8 cellular contexts compared by ENCODE assay signal in the genomic region with DNA sequence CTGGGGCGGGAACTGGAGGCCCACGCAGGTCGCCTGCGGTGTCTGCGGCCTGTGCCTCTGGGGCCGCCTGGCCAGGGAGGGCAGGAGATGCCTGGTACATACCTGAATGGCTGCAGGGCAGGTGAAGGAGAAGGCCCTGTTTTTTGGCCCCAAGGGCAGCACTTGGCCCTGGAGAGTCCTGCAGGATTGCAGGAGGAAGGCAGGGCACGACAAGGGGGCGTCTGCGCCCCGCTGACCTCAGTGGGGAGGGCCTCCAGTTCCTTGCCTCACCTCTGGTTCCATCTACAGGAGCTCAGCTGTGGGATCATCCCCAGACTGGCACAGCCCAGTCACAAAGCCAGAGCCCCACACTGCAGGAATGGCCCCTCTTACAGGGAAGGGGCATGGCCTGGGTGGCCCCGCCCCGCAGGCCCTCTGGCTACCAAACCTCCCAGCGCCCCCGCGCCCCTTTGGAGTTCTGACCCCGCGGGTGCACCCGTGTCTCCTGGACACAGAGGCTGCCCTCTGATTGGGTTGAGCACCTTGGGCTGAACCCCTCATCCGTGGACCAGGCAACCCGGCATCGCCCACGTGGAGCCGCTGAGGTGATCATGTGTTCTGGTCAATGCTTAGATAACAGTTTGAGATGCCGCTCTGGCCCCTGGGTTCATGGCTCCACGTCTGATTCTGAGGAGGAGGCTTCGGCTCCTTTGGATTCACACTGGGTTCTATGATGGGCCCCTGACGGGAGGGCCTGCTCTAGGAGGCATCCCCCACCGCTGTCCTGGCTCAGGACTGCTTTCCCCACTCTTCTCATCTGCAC. TPM values are rescaled to one million over a fixed set of nuclear protein-coding genes. Genes with fewer than 3 reads are reported as not detected.
DNase-seq lines count a peak whose midpoint lies in the region; ATAC-seq, FAIRE-seq and TF ChIP-seq lines count a peak whose summit lies in the region.

No MANE protein-coding gene starts in this region.

- H3K4me3 Mint-ChIP-seq in CD8-positive, alpha-beta memory T cell: peak overlapping the region; percentile 84 to 92 (median 89)
- H3K4me3 Mint-ChIP-seq in activated naive CD4-positive, alpha-beta T cell treated with anti-CD3 and anti-CD28 coated beads, Interleukin-2, amount 10 ng/mL, durations not matched to agents 7 days and 5 days: peak overlapping the region; percentile 80

- H4K20me1 ChIP-seq in keratinocyte (ENCODE audit: control insufficient read depth, extremely low read depth, insufficient read depth, low read length): no peaks in the 10 kb centered on the region

- peak in 1 of 5 donors; percentile 27 for DNase-seq in CD8-positive, alpha-beta memory T cell
- DNase-seq in activated naive CD4-positive, alpha-beta T cell treated with anti-CD3 and anti-CD28 coated beads, Interleukin-2, amount 10 ng/mL, durations not matched to agents 7 days and 5 days: peak; percentile 34
- no peak for DNase-seq in keratinocyte (ENCODE audit: low read depth, low spot score)
- no peak for DNase-seq in substantia nigra (lab: John Stamatoyannopoulos, UW)
- no peak for DNase-seq in AG08395 (ENCODE audit: low spot score)
- DNase-seq in GDM1 (lab: John Stamatoyannopoulos, UW): no peak

- no peak overlapping the region for H2AFZ ChIP-seq in keratinocyte (ENCODE audit: control insufficient read depth, low read length)

- TF ChIP-seq CTCF in keratinocyte (optimal IDR thresholded peaks at IDR 0.05 in 1 of 3, IDR thresholded peaks at IDR 0.05 in 1 of 3, conservative IDR thresholded peaks at IDR 0.05 in 1 of 3; ENCODE audit: extremely low read depth in 1 of 3, insufficient read depth in 2 of 3, low read length in 3 of 3): no peak

- peak overlapping the region; percentile 77 for H3K9ac ChIP-seq in keratinocyte (ENCODE audit: control insufficient read depth, extremely low read depth, insufficient read depth, low read length)

- peaks cover 0 to under 1% of the 10 kb centered on the region in 2 donors for H3K27me3 Mint-ChIP-seq in CD8-positive, alpha-beta memory T cell
- H3K27me3 Mint-ChIP-seq in activated naive CD4-positive, alpha-beta T cell treated with anti-CD3 and anti-CD28 coated beads, Interleukin-2, amount 10 ng/mL, durations not matched to agents 7 days and 5 days: no peaks in the 10 kb centered on the region

- H3K9me1 ChIP-seq in keratinocyte (ENCODE audit: control insufficient read depth, extremely low read depth, insufficient read depth, low read length): no peaks in the 10 kb centered on the region

- H3K9me3 Mint-ChIP-seq in CD8-positive, alpha-beta memory T cell: no peaks in the 10 kb centered on the region
- H3K9me3 Mint-ChIP-seq in activated naive CD4-positive, alpha-beta T cell treated with anti-CD3 and anti-CD28 coated beads, Interleukin-2, amount 10 ng/mL, durations not matched to agents 7 days and 5 days: no peaks in the 10 kb centered on the region

- no peak for TF ChIP-seq RAD21 in Ishikawa (IDR thresholded peaks at IDR 0.05; ENCODE audit: low read depth)

- peaks cover 30 to 58% (median 30%) of the 10 kb centered on the region in 3 donors for H3K4me1 Mint-ChIP-seq in CD8-positive, alpha-beta memory T cell
- peaks cover 51% of the 10 kb centered on the region for H3K4me1 Mint-ChIP-seq in activated naive CD4-positive, alpha-beta T cell treated with anti-CD3 and anti-CD28 coated beads, Interleukin-2, amount 10 ng/mL, durations not matched to agents 7 days and 5 days

- peak overlapping the region; percentile 78 for H3K4me3 ChIP-seq in CD8-positive, alpha-beta memory T cell (ENCODE audit: low read length)
- peak overlapping the region; percentile 68 to 75 (median 73) for H3K4me3 ChIP-seq in keratinocyte (ENCODE audit: control insufficient read depth in 2 of 3, extremely low read depth in 1 of 3, insufficient read depth in 2 of 3, low read depth in 1 of 3, low read length in 3 of 3)

- dilution Hi-C loops in keratinocyte (cut with MboI; ENCODE audit: extremely low pct_ligation_motif_present, low sequenced_read_pairs): loop anchor here (25.0 kb wide), 1 partner anchor 999 kb away; no protein-coding TSS in a partner anchor

- H3K9me3 ChIP-seq in CD8-positive, alpha-beta memory T cell (ENCODE audit: low read length): no peaks in the 10 kb centered on the region
- H3K9me3 ChIP-seq in keratinocyte (ENCODE audit: control insufficient read depth, low read depth, low read length): no peaks in the 10 kb centered on the region

- no peak for TF ChIP-seq EP300 in Ishikawa (IDR thresholded peaks at IDR 0.05; ENCODE audit: borderline replicate concordance)

- POLR2A ChIA-PET in CD8-positive, alpha-beta memory T cell (lab: Charles Lee): interaction anchor here (1.0 to 2.5 kb wide), 6 partner anchors 22 to 142 kb away, joined by 3 to 20 read pairs (median 6); a partner anchor contains a TSS

- peaks cover 55% of the 10 kb centered on the region for H3K4me1 ChIP-seq in CD8-positive, alpha-beta memory T cell (ENCODE audit: insufficient read depth, low read length)
- peaks cover 36% of the 10 kb centered on the region for H3K4me1 ChIP-seq in keratinocyte (ENCODE audit: control insufficient read depth, extremely low read depth, insufficient read depth, low read length)

- no peaks in the 10 kb centered on the region for H3K36me3 ChIP-seq in CD8-positive, alpha-beta memory T cell (ENCODE audit: insufficient read depth, low read length)
- peaks cover 2 to 4% of the 10 kb centered on the region in 2 experiments for H3K36me3 ChIP-seq in keratinocyte (ENCODE audit: control insufficient read depth in 2 of 2, extremely low read depth in 1 of 2, insufficient read depth in 2 of 2, low read length in 2 of 2)

- ATAC-seq in HG03039 (IDR thresholded peaks at IDR 0.05; ENCODE audit: unreplicated experiment): no peak

- peaks cover 9% of the 10 kb centered on the region for H3K79me2 ChIP-seq in keratinocyte (ENCODE audit: control insufficient read depth, insufficient read depth, low read length)

- H3K27ac ChIP-seq in CD8-positive, alpha-beta memory T cell (ENCODE audit: low read depth, low read length): peak overlapping the region; percentile 90
- H3K27ac ChIP-seq in keratinocyte (ENCODE audit: control insufficient read depth, insufficient read depth, low read length): peak overlapping the region; percentile 56
- peak overlapping the region; percentile 74 for H3K27ac ChIP-seq in substantia nigra (ENCODE audit: low read depth, low read length, poor library complexity, severe bottlenecking)

- CTCF ChIA-PET in CD8-positive, alpha-beta memory T cell (lab: Charles Lee): interaction anchor here (1.0 to 4.4 kb wide), 7 partner anchors 110 to 373 kb away, joined by 4 to 49 read pairs (median 6); a partner anchor contains a TSS
- CTCF ChIA-PET in activated naive CD4-positive, alpha-beta T cell treated with anti-CD3 and anti-CD28 coated beads, Interleukin-2, amount 10 ng/mL, durations not matched to agents 7 days and 5 days (lab: Charles Lee): interaction anchor here (1.0 to 1.7 kb wide), 6 partner anchors 22 to 219 kb away, joined by 3 to 16 read pairs (median 8); a partner anchor contains a TSS

- no peaks in the 10 kb centered on the region for H3K27me3 ChIP-seq in CD8-positive, alpha-beta memory T cell (ENCODE audit: insufficient read depth, low read length, poor library complexity, severe bottlenecking)
- H3K27me3 ChIP-seq in keratinocyte (ENCODE audit: control insufficient read depth, extremely low read depth, insufficient read depth, low read length): no peaks in the 10 kb centered on the region

- peak overlapping the region; percentile 77 for H3K4me2 ChIP-seq in keratinocyte (ENCODE audit: control insufficient read depth, extremely low read depth, insufficient read depth, low read depth, low read length)

- FAIRE-seq in keratinocyte (lab: Jason Lieb, UNC): no peak

- H3K36me3 Mint-ChIP-seq in CD8-positive, alpha-beta memory T cell: peaks cover 0 to 18% (median 0%) of the 10 kb centered on the region in 3 donors
- H3K36me3 Mint-ChIP-seq in activated naive CD4-positive, alpha-beta T cell treated with anti-CD3 and anti-CD28 coated beads, Interleukin-2, amount 10 ng/mL, durations not matched to agents 7 days and 5 days: peaks cover 7% of the 10 kb centered on the region

- peak overlapping the region; percentile 85 to 98 (median 94) for H3K27ac Mint-ChIP-seq in CD8-positive, alpha-beta memory T cell
- H3K27ac Mint-ChIP-seq in activated naive CD4-positive, alpha-beta T cell treated with anti-CD3 and anti-CD28 coated beads, Interleukin-2, amount 10 ng/mL, durations not matched to agents 7 days and 5 days: peak overlapping the region; percentile 90

TF ChIP-seq in Ishikawa, 13 proteins besides CTCF, POLR2A, EP300 and RAD21 (continues in another document):
- TF ChIP-seq CEBPB (IDR thresholded peaks at IDR 0.05): no peak

RNA-seq across cellular contexts. Expression of a gene that starts 1.3 kb away (rescaled TPM):
- 10 to 100 TPM; 25.6 to 26.2 TPM for total RNA-seq in CD8-positive, alpha-beta memory T cell
- polyA plus RNA-seq in CD8-positive, alpha-beta memory T cell: 8.9 TPM
- 13.8 to 17.6 TPM (median 17.0 TPM) in 3 replicates for polyA plus RNA-seq in keratinocyte
- 3.0 TPM for polyA plus RNA-seq in keratinocyte (2011; ENCODE audit: low read depth)
- polyA plus RNA-seq in keratinocyte (2011; cell fraction: cytosol; rRNA removed): 9.6 and 17.7 TPM in 2 replicates
- polyA plus RNA-seq in keratinocyte (2011; cell fraction: nucleus; rRNA removed): 10.6 and 14.8 TPM in 2 replicates
- polyA plus RNA-seq in keratinocyte (2012; ENCODE audit: low replicate concordance): 7.6 and 16.4 TPM in 2 replicates
- polyA minus RNA-seq in keratinocyte: 7.5 to 12.8 TPM (median 8.0 TPM) in 3 replicates
- 25.1 TPM for polyA minus RNA-seq in keratinocyte (2011; cell fraction: cytosol; rRNA and poly(A)+ RNA removed)
- polyA minus RNA-seq in keratinocyte (2011; cell fraction: nucleus; rRNA and poly(A)+ RNA removed): 6.6 and 7.2 TPM in 2 replicates

RNA-seq across cellular contexts. Expression of a gene that starts 22.1 kb away (rescaled TPM):
- 100 to 1,000 TPM; 214 to 222 TPM for total RNA-seq in CD8-positive, alpha-beta memory T cell
- polyA plus RNA-seq in CD8-positive, alpha-beta memory T cell: 166 TPM
- 242 to 297 TPM (median 254 TPM) in 3 replicates for polyA plus RNA-seq in keratinocyte
- polyA plus RNA-seq in keratinocyte (2011; ENCODE audit: low read depth): 34.5 TPM
- polyA plus RNA-seq in keratinocyte (2011; cell fraction: cytosol; rRNA removed): 255 and 328 TPM in 2 replicates
- polyA plus RNA-seq in keratinocyte (2011; cell fraction: nucleus; rRNA removed): 371 and 414 TPM in 2 replicates
- polyA plus RNA-seq in keratinocyte (2012; ENCODE audit: low replicate concordance): 127 and 149 TPM in 2 replicates
- 101 to 343 TPM (median 322 TPM) in 3 replicates for polyA minus RNA-seq in keratinocyte
- polyA minus RNA-seq in keratinocyte (2011; cell fraction: cytosol; rRNA and poly(A)+ RNA removed): 71.6 TPM
- polyA minus RNA-seq in keratinocyte (2011; cell fraction: nucleus; rRNA and poly(A)+ RNA removed): 35.3 and 96.4 TPM in 2 replicates

RNA-seq across cellular contexts. Expression of a gene that starts 22.3 kb away (rescaled TPM):
- 10 to 100 TPM in 1 of 2 experiments, 1 to 10 TPM in 1; 9.4 to 10.4 TPM for total RNA-seq in CD8-positive, alpha-beta memory T cell
- 3.3 TPM for polyA plus RNA-seq in CD8-positive, alpha-beta memory T cell
- polyA plus RNA-seq in keratinocyte: 2.1 to 3.9 TPM (median 3.7 TPM) in 3 replicates
- polyA plus RNA-seq in keratinocyte (2011; ENCODE audit: low read depth): 1.3 TPM
- 1.6 and 2.2 TPM in 2 replicates for polyA plus RNA-seq in keratinocyte (2011; cell fraction: cytosol; rRNA removed)
- polyA plus RNA-seq in keratinocyte (2011; cell fraction: nucleus; rRNA removed): 7.3 and 8.8 TPM in 2 replicates
- 2.3 and 4.0 TPM in 2 replicates for polyA plus RNA-seq in keratinocyte (2012; ENCODE audit: low replicate concordance)
- polyA minus RNA-seq in keratinocyte: 5.3 to 6.3 TPM (median 5.9 TPM) in 3 replicates
- polyA minus RNA-seq in keratinocyte (2011; cell fraction: cytosol; rRNA and poly(A)+ RNA removed): 2.3 TPM
- 4.7 and 7.0 TPM in 2 replicates for polyA minus RNA-seq in keratinocyte (2011; cell fraction: nucleus; rRNA and poly(A)+ RNA removed)
